ENCODE assay signal across 8 cellular contexts in genomic region chr5:95647331-95647659, GRCh38. TPM values are rescaled to one million over a fixed set of nuclear protein-coding genes. Genes with fewer than 3 reads are reported as not detected.
A peak's percentile ranks its signal among the peaks of the same experiment; 100 is the strongest.
DNase-seq lines count a peak whose midpoint lies in the region; ATAC-seq and TF ChIP-seq lines count a peak whose summit lies in the region.

No MANE protein-coding gene starts in this region.

- DNase-seq in foreskin melanocyte (peak; percentile 30), psoas muscle (no peak), NCI-H1048 (lab: John Stamatoyannopoulos, UW) (no peak), NCI-H146 treated with DMSO at 0.1 percent for 48 hours (lab: John Stamatoyannopoulos, UW; ENCODE audit: unreplicated experiment) (no peak)
- DNase-seq in stimulated activated CD4-positive, alpha-beta T cell treated with anti-CD3 and anti-CD28 coated beads, Interleukin-15, amount 100 ng/mL, for 24 hours, result no peak

- H3K36me3 ChIP-seq in psoas muscle (ENCODE audit: insufficient read depth in 1 of 2, low read depth in 1 of 2), result peaks cover 0 to 3% of the 10 kb centered on the region in 2 donors

- H3K27ac Mint-ChIP-seq in T-helper 1 cell treated with Interleukin-12 subunit alpha and Interleukin-12 subunit beta and Interleukin-4 antibody, amounts not matched to agents 30 μg/mL and 1 μg/mL, for 36 hours, result peak overlapping the region; percentile 82

- H3K4me3 ChIP-seq in psoas muscle, result peak overlapping the region; percentile 71

- peak overlapping the region; percentile 74 for H3K4me3 Mint-ChIP-seq in T-helper 1 cell treated with Interleukin-12 subunit alpha and Interleukin-12 subunit beta and Interleukin-4 antibody, amounts not matched to agents 30 μg/mL and 1 μg/mL, for 36 hours

- H3K9me3 ChIP-seq in psoas muscle, result no peaks in the 10 kb centered on the region

- no peak for TF ChIP-seq CTCF in psoas muscle (IDR thresholded peaks at IDR 0.05)

- no peaks in the 10 kb centered on the region for H3K27me3 Mint-ChIP-seq in T-helper 1 cell treated with Interleukin-12 subunit alpha and Interleukin-12 subunit beta and Interleukin-4 antibody, amounts not matched to agents 30 μg/mL and 1 μg/mL, for 36 hours (ENCODE audit: low read depth)

- 11 to 24% (median 19%) methylated on average over 10 of the region's 10 CpGs for WGBS in psoas muscle, 3 donors

- intact Hi-C loops in psoas muscle (cut with DNase I), result loop anchor here (5.0 to 10.0 kb wide), 5 partner anchors 85 to 958 kb away; partner anchors contain the start of gene RHOBTB3 (in 1 of the 2)

- H3K4me1 ChIP-seq in psoas muscle, result peaks cover 4% of the 10 kb centered on the region

- ATAC-seq in GM18499 (IDR thresholded peaks at IDR 0.05; ENCODE audit: insufficient read depth, unreplicated experiment), result peak; percentile 4
- ATAC-seq in psoas muscle, result peak in 3 of 4 donors; percentile 8 to 37 (median 34)
- no peak for ATAC-seq in GM18870 (IDR thresholded peaks at IDR 0.05; ENCODE audit: unreplicated experiment)

- no peaks in the 10 kb centered on the region for H3K36me3 Mint-ChIP-seq in T-helper 1 cell treated with Interleukin-12 subunit alpha and Interleukin-12 subunit beta and Interleukin-4 antibody, amounts not matched to agents 30 μg/mL and 1 μg/mL, for 36 hours (ENCODE audit: low read depth)

- H3K9me3 Mint-ChIP-seq in T-helper 1 cell treated with Interleukin-12 subunit alpha and Interleukin-12 subunit beta and Interleukin-4 antibody, amounts not matched to agents 30 μg/mL and 1 μg/mL, for 36 hours, result no peaks in the 10 kb centered on the region

- no peaks in the 10 kb centered on the region for H3K27me3 ChIP-seq in psoas muscle (ENCODE audit: insufficient read depth in 3 of 3, low read length in 2 of 3)

- peaks cover 18% of the 10 kb centered on the region for H3K4me1 Mint-ChIP-seq in T-helper 1 cell treated with Interleukin-12 subunit alpha and Interleukin-12 subunit beta and Interleukin-4 antibody, amounts not matched to agents 30 μg/mL and 1 μg/mL, for 36 hours (ENCODE audit: low read depth)

- peak overlapping the region; percentile 97 for H3K27ac ChIP-seq in psoas muscle

RNA-seq across cellular contexts. Expression of gene RFESD, which starts 0.7 kb away (rescaled TPM):
- 1 to 10 TPM; 3.2 to 3.9 (median 3.7) TPM for total RNA-seq in psoas muscle
- polyA plus RNA-seq in psoas muscle, result 1 to 10 TPM; 4.0 to 6.0 (median 4.7) TPM

RNA-seq across cellular contexts. Expression of gene GPR150, which starts 27.4 kb away (rescaled TPM):
- total RNA-seq in psoas muscle, result under 1 TPM in 2 of 4 donors, not detected in 2; 0.10 to 0.29 TPM
- polyA plus RNA-seq in psoas muscle, result under 1 TPM; 0.18 to 0.64 (median 0.35) TPM

RNA-seq across cellular contexts. Expression of gene SPATA9, which starts 35.5 kb away (rescaled TPM):
- under 1 TPM in 1 of 4 donors, not detected in 3; 0.22 TPM for total RNA-seq in psoas muscle
- under 1 TPM in 2 of 3 donors, not detected in 1; 0.22 to 0.53 TPM for polyA plus RNA-seq in psoas muscle
